23 cellular contexts compared by ENCODE assay signal in the genomic region with DNA sequence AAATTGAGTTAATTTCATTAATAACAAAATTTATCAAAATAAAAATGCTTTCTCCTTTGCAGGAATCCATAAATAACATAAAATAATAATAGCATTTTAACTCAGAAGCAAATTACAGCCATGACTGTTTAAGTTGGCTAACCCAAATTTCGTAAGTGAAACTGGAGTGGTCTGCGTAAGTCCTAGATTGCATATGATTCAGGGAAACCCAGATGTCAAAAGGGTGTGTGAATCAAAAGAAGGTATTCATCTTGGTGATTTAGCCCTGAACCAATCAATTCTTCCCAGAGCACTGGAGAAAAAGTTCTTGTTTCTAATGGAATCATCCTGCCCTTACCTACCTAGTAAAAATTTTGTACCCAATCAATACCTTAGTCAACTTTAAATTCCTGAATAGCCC.
DNase-seq lines count a peak whose midpoint lies in the region; ATAC-seq lines count a peak whose summit lies in the region.
"Had no signal": no experiment of that assay in that cellular context is flagged by ENCODE, and none has a peak within 500 bp of the region (broad histone marks: within the 10 kb centered on the region; RNA-seq: fewer than 3 reads in every experiment).

No MANE protein-coding gene starts in this region.

- DNase-seq in activated naive CD8-positive, alpha-beta T cell treated with anti-CD3 and anti-CD28 coated beads, Interleukin-2, amount 10 ng/mL, durations not matched to agents 7 days and 5 days: no peak
- no peak for DNase-seq in activated naive CD8-positive, alpha-beta T cell treated with anti-CD3 and anti-CD28 coated beads for 36 hours
- DNase-seq in NOMO-1 (lab: John Stamatoyannopoulos, UW; ENCODE audit: unreplicated experiment in 2 of 2) (peak; percentile 25 to 44), fibroblast of gingiva (ENCODE audit: low read depth) (peak; percentile 80), skeletal muscle cell (ENCODE audit: low read depth) (peak; percentile 67), Ammon's horn (ENCODE audit: low spot score) (no peak)
- DNase-seq: activated CD4-positive, alpha-beta memory T cell treated with anti-CD3 and anti-CD28 coated beads for 36 hours; activated naive CD4-positive, alpha-beta T cell treated with anti-CD3 and anti-CD28 coated beads for 36 hours; activated T-cell treated with anti-CD3 and anti-CD28 coated beads, Interleukin-2, amount 50 U/mL, for 1 hour; effector memory CD4-positive, alpha-beta T cell; heart left ventricle; NCI-H774; nucleus accumbens; Peyer's patch; retina; stimulated activated CD4-positive, alpha-beta T cell treated with anti-CD3 and anti-CD28 coated beads, Interleukin-12 subunit alpha, Interleukin-12 subunit beta, amount 100 ng/mL, for 4 hours; substantia nigra; T-helper 2 cell; uterus had no signal

- POLR2A ChIA-PET in activated naive CD8-positive, alpha-beta T cell treated with anti-CD3 and anti-CD28 coated beads, Interleukin-2, amount 10 ng/mL, durations not matched to agents 7 days and 5 days (lab: Charles Lee): interaction anchor here (0.7 kb wide), 1 partner anchor 91 kb away, joined by 4 read pairs; no protein-coding TSS in a partner anchor

- H3K27me3 Mint-ChIP-seq in activated naive CD8-positive, alpha-beta T cell treated with anti-CD3 and anti-CD28 coated beads, Interleukin-2, amount 10 ng/mL, durations not matched to agents 7 days and 5 days: no peaks in the 10 kb centered on the region
- no peaks in the 10 kb centered on the region for H3K27me3 Mint-ChIP-seq in activated naive CD8-positive, alpha-beta T cell treated with anti-CD3 and anti-CD28 coated beads for 36 hours
- H3K27me3 Mint-ChIP-seq: activated CD4-positive, alpha-beta memory T cell treated with anti-CD3 and anti-CD28 coated beads for 36 hours had no signal

- H3K4me1 Mint-ChIP-seq in activated naive CD8-positive, alpha-beta T cell treated with anti-CD3 and anti-CD28 coated beads, Interleukin-2, amount 10 ng/mL, durations not matched to agents 7 days and 5 days: peaks cover 49% of the 10 kb centered on the region
- peaks cover 38% of the 10 kb centered on the region for H3K4me1 Mint-ChIP-seq in activated naive CD8-positive, alpha-beta T cell treated with anti-CD3 and anti-CD28 coated beads for 36 hours

- no peak for ATAC-seq in activated naive CD8-positive, alpha-beta T cell treated with anti-CD3 and anti-CD28 coated beads, Interleukin-2, amount 10 ng/mL, durations not matched to agents 7 days and 5 days (ENCODE audit: low read depth)
- ATAC-seq in GM18873 (IDR thresholded peaks at IDR 0.05; ENCODE audit: low FRiP score, unreplicated experiment) (no peak), HG03521 (IDR thresholded peaks at IDR 0.05; ENCODE audit: unreplicated experiment) (no peak)
- ATAC-seq: heart left ventricle had no signal

- peaks cover 3% of the 10 kb centered on the region for H3K9me3 Mint-ChIP-seq in activated naive CD8-positive, alpha-beta T cell treated with anti-CD3 and anti-CD28 coated beads, Interleukin-2, amount 10 ng/mL, durations not matched to agents 7 days and 5 days
- H3K9me3 Mint-ChIP-seq in activated naive CD8-positive, alpha-beta T cell treated with anti-CD3 and anti-CD28 coated beads for 36 hours: peaks cover 6% of the 10 kb centered on the region
- H3K9me3 Mint-ChIP-seq: activated CD4-positive, alpha-beta memory T cell treated with anti-CD3 and anti-CD28 coated beads for 36 hours; activated naive CD4-positive, alpha-beta T cell treated with anti-CD3 and anti-CD28 coated beads for 36 hours had no signal

- H3K4me3 ChIP-seq in skeletal muscle cell (ENCODE audit: low read depth, low read length): no peak overlapping the region
- H3K4me3 ChIP-seq: esophagus muscularis mucosa, heart left ventricle, Peyer's patch, SK-N-MC, uterus had no signal

- H3K27ac Mint-ChIP-seq in activated naive CD8-positive, alpha-beta T cell treated with anti-CD3 and anti-CD28 coated beads, Interleukin-2, amount 10 ng/mL, durations not matched to agents 7 days and 5 days: peak overlapping the region; percentile 12
- no peak overlapping the region for H3K27ac Mint-ChIP-seq in activated naive CD8-positive, alpha-beta T cell treated with anti-CD3 and anti-CD28 coated beads for 36 hours
- H3K27ac Mint-ChIP-seq: activated CD4-positive, alpha-beta memory T cell treated with anti-CD3 and anti-CD28 coated beads for 36 hours; activated naive CD4-positive, alpha-beta T cell treated with anti-CD3 and anti-CD28 coated beads for 36 hours had no signal

- H3K36me3 Mint-ChIP-seq in activated naive CD8-positive, alpha-beta T cell treated with anti-CD3 and anti-CD28 coated beads, Interleukin-2, amount 10 ng/mL, durations not matched to agents 7 days and 5 days: peaks cover 8% of the 10 kb centered on the region
- H3K36me3 Mint-ChIP-seq in activated naive CD8-positive, alpha-beta T cell treated with anti-CD3 and anti-CD28 coated beads for 36 hours: peaks cover 5% of the 10 kb centered on the region
- H3K36me3 Mint-ChIP-seq: activated CD4-positive, alpha-beta memory T cell treated with anti-CD3 and anti-CD28 coated beads for 36 hours had no signal

- no peak overlapping the region for H3K4me3 Mint-ChIP-seq in activated naive CD8-positive, alpha-beta T cell treated with anti-CD3 and anti-CD28 coated beads, Interleukin-2, amount 10 ng/mL, durations not matched to agents 7 days and 5 days
- no peak overlapping the region for H3K4me3 Mint-ChIP-seq in activated naive CD8-positive, alpha-beta T cell treated with anti-CD3 and anti-CD28 coated beads for 36 hours
- H3K4me3 Mint-ChIP-seq: activated CD4-positive, alpha-beta memory T cell treated with anti-CD3 and anti-CD28 coated beads for 36 hours; activated naive CD4-positive, alpha-beta T cell treated with anti-CD3 and anti-CD28 coated beads for 36 hours had no signal

Comparison
In these comparisons a context has a peak if more than half of its experiments do, and no peak if none do; other contexts are left out.
1. DNase-seq: peak in NOMO-1 (2 of 2), fibroblast of gingiva (single experiment) and skeletal muscle cell (single experiment); none in activated naive CD8-positive, alpha-beta T cell treated with anti-CD3 and anti-CD28 coated beads, Interleukin-2, amount 10 ng/mL, durations not matched to agents 7 days and 5 days (single experiment), activated naive CD8-positive, alpha-beta T cell treated with anti-CD3 and anti-CD28 coated beads for 36 hours (single experiment) and Ammon's horn (single experiment).